ENCODE assay signal across 1 cellular context in genomic region chr2:143558665-143559064, GRCh38.
TF ChIP-seq lines count a peak whose summit lies in the region.

No MANE protein-coding gene starts in this region.

TF ChIP-seq in Ishikawa, 13 proteins besides CTCF, POLR2A, EP300 and RAD21 (continued from another document):
- TF ChIP-seq USF1 (IDR thresholded peaks at IDR 0.05) = no peak
